In genomic region chr2:143955416-143956075, GRCh38 we compare ENCODE assay signal across 16 cellular contexts.
DNase-seq lines count a peak whose midpoint lies in the region; ATAC-seq and TF ChIP-seq lines count a peak whose summit lies in the region.
"Had no signal": no experiment of that assay in that cellular context is flagged by ENCODE, and none has a peak within 500 bp of the region (broad histone marks: within the 10 kb centered on the region; RNA-seq: fewer than 3 reads in every experiment).

No MANE protein-coding gene starts in this region.

- DNase-seq in EH (ENCODE audit: low read depth) (peak; percentile 86), NCI-H446 treated with DMSO at 0.1 percent for 48 hours (lab: John Stamatoyannopoulos, UW) (peak; percentile 66), choroid plexus epithelial cell (ENCODE audit: low read depth) (peak; percentile 89), mesendoderm (no peak), Kasumi-1 (lab: John Stamatoyannopoulos, UW) (no peak), GM10266 (ENCODE audit: extremely low spot score) (no peak)
- DNase-seq: activated CD4-positive, CD25-positive, alpha-beta regulatory T cell treated with anti-CD3 and anti-CD28 coated beads, Interleukin-2, amount 50 U/mL, for 72 hours; activated T-cell treated with anti-CD3 and anti-CD28 coated beads, Interleukin-2, amount 50 U/mL, for 72 hours; CD4-positive, CD25-positive, alpha-beta regulatory T cell; left cardiac atrium had no signal

- no peak overlapping the region for H4K5ac ChIP-seq in mesendoderm (ENCODE audit: low read length)

- H3K9me3 ChIP-seq in mucosa of rectum (ENCODE audit: control insufficient read depth in 2 of 2, low read length in 2 of 2), result no peaks in the 10 kb centered on the region
- H3K9me3 ChIP-seq: esophagus muscularis mucosa, SJCRH30 had no signal

- no peaks in the 10 kb centered on the region for H3K79me2 ChIP-seq in mesendoderm (ENCODE audit: control insufficient read depth, insufficient read depth, low read length)

- H2BK5ac ChIP-seq in mesendoderm (ENCODE audit: low read length), result no peak overlapping the region

- no peak overlapping the region for H3K4me3 ChIP-seq in choroid plexus epithelial cell (ENCODE audit: low read depth, low read length)
- H3K4me3 ChIP-seq in mucosa of rectum (ENCODE audit: low read length in 2 of 2), result no peak overlapping the region
- no peak overlapping the region for H3K4me3 ChIP-seq in mesendoderm (ENCODE audit: low read length)
- H3K4me3 ChIP-seq: ascending aorta, esophagus muscularis mucosa, neural progenitor cell, SJCRH30 had no signal

- no peak overlapping the region for H3K23ac ChIP-seq in mesendoderm (ENCODE audit: low read length)

- no peak for ATAC-seq in GM18519 (IDR thresholded peaks at IDR 0.05; ENCODE audit: low FRiP score, unreplicated experiment)
- ATAC-seq: activated T-cell treated with anti-CD3 and anti-CD28 coated beads, Interleukin-2, amount 50 U/mL, for 72 hours had no signal

- no peak overlapping the region for H4K8ac ChIP-seq in mesendoderm (ENCODE audit: low read depth, low read length)

- no peak overlapping the region for H3K4me2 ChIP-seq in mesendoderm (ENCODE audit: low read length)
- H3K4me2 ChIP-seq: neural progenitor cell had no signal

- no peak overlapping the region for H2BK15ac ChIP-seq in mesendoderm (replicated peaks; ENCODE audit: low read depth)

- H3K9ac ChIP-seq in mucosa of rectum (ENCODE audit: low read depth in 1 of 2, low read length in 2 of 2) (no peak overlapping the region), mesendoderm (ENCODE audit: low read length) (no peak overlapping the region)
- H3K9ac ChIP-seq: neural progenitor cell had no signal

- peak overlapping the region; percentile 2 to 5 for H3K27ac ChIP-seq in mucosa of rectum (ENCODE audit: low read depth in 2 of 2, low read length in 2 of 2)
- H3K27ac ChIP-seq in mesendoderm (ENCODE audit: low read depth, low read length), result no peak overlapping the region
- H3K27ac ChIP-seq: ascending aorta, esophagus muscularis mucosa, neural progenitor cell, SJCRH30 had no signal

- WGBS in mesendoderm (ENCODE audit: extremely low coverage, insufficient coverage, low lambda C conversion rate), result no CpG with 5 or more reads among the region's 2 CpGs

- H3K4ac ChIP-seq in mesendoderm (ENCODE audit: low read depth, low read length), result no peak overlapping the region

- H2BK120ac ChIP-seq in mesendoderm (ENCODE audit: low read depth, low read length), result no peak overlapping the region

- no peak overlapping the region for H2AK5ac ChIP-seq in mesendoderm (ENCODE audit: low read length)

- TF ChIP-seq CTCF in choroid plexus epithelial cell (conservative IDR thresholded peaks at IDR 0.05; ENCODE audit: low read depth, low read length) (no peak), GM10266 (IDR thresholded peaks at IDR 0.05; ENCODE audit: control insufficient read depth, insufficient read depth, low read depth, missing control alignments) (no peak)

- H3K27me3 ChIP-seq in mucosa of rectum (ENCODE audit: control insufficient read depth in 2 of 2, insufficient read depth in 2 of 2, low read length in 2 of 2) (no peaks in the 10 kb centered on the region), mesendoderm (ENCODE audit: insufficient read depth, low read length, poor library complexity) (no peaks in the 10 kb centered on the region)
- H3K27me3 ChIP-seq: ascending aorta, esophagus muscularis mucosa, neural progenitor cell, SJCRH30 had no signal

- H3K56ac ChIP-seq in mesendoderm (ENCODE audit: low read length), result no peak overlapping the region

- H3K4me1 ChIP-seq in mucosa of rectum (ENCODE audit: control insufficient read depth in 2 of 2, insufficient read depth in 2 of 2, low read length in 2 of 2) (no peaks in the 10 kb centered on the region), mesendoderm (ENCODE audit: control insufficient read depth, low read depth, low read length) (no peaks in the 10 kb centered on the region)

- H3K18ac ChIP-seq in mesendoderm (ENCODE audit: low read length), result no peak overlapping the region

- H3K79me1 ChIP-seq in mesendoderm (ENCODE audit: low read length), result no peaks in the 10 kb centered on the region

- H3K36me3 ChIP-seq in mucosa of rectum (ENCODE audit: control insufficient read depth in 2 of 2, insufficient read depth in 2 of 2, low read length in 2 of 2) (no peaks in the 10 kb centered on the region), mesendoderm (ENCODE audit: control insufficient read depth, insufficient read depth, low read length) (no peaks in the 10 kb centered on the region)
- H3K36me3 ChIP-seq: ascending aorta, esophagus muscularis mucosa, neural progenitor cell, SJCRH30 had no signal

Comparison
In these comparisons a context has a peak if more than half of its experiments do, and no peak if none do; other contexts are left out.
1. DNase-seq: peak in EH (single experiment), NCI-H446 treated with DMSO at 0.1 percent for 48 hours (single experiment) and choroid plexus epithelial cell (single experiment); none in mesendoderm (single experiment), Kasumi-1 (0 of 2) and GM10266 (single experiment).